In the genomic region with DNA sequence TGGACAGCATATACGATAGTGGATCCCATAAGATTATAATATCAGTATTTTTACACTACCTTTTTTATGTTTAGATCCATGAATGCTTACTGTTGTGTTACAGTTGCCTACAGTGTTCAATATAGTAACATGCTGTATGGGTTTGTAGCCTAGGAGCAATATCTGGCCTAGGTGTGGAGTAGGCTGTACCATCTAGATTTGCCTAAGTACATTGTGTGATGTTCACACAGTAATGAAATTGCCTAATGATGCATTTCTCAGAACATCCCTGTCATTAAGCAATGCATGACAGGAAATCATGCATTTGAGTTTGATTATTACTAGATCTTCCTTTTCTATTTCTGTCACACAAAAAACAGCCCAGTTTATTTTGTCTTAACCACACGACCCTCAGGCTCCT, we compare ENCODE assay signal across 15 cellular contexts. TPM values are rescaled to one million over a fixed set of nuclear protein-coding genes. Genes with fewer than 3 reads are reported as not detected.
DNase-seq lines count a peak whose midpoint lies in the region; ATAC-seq and TF ChIP-seq lines count a peak whose summit lies in the region.
"Had no signal": no experiment of that assay in that cellular context is flagged by ENCODE, and none has a peak within 500 bp of the region (broad histone marks: within the 10 kb centered on the region; RNA-seq: fewer than 3 reads in every experiment).

No MANE protein-coding gene starts in this region.

- ATAC-seq in IMR-90 (ENCODE audit: low read depth) (0 out of 2 replicates have a peak, but pooled peaks have one; percentile 14), RWPE2 (ENCODE audit: low read depth) (0 out of 3 replicates have a peak, but pooled peaks have one; percentile 34), GM19351 (IDR thresholded peaks at IDR 0.05; ENCODE audit: unreplicated experiment) (no peak), HG02938 (IDR thresholded peaks at IDR 0.05; ENCODE audit: unreplicated experiment) (no peak)
- peak; percentile 74 for ATAC-seq in stimulated activated effector memory CD8-positive, alpha-beta T cell treated with anti-CD3 and anti-CD28 coated beads, Interleukin-12 subunit alpha, Interleukin-12 subunit beta, amount 100 ng/mL, for 72 hours
- ATAC-seq: CD8-positive, alpha-beta T cell; HCT116; K562 had no signal

- H3K36me3 ChIP-seq in mammary epithelial cell (ENCODE audit: insufficient read depth, low read length) (peaks cover 9% of the 10 kb centered on the region), IMR-90 (ENCODE audit: control insufficient read depth, insufficient read depth, low read length) (peaks cover 8% of the 10 kb centered on the region), RWPE2 (ENCODE audit: low read depth) (peaks cover 20% of the 10 kb centered on the region)

- H3K79me1 ChIP-seq in IMR-90 (ENCODE audit: low read depth in 1 of 2, low read length in 2 of 2): no peaks in the 10 kb centered on the region; a peak in 1 of 4 replicates

- H2BK120ac ChIP-seq in IMR-90 (ENCODE audit: low read depth, low read length): no peak overlapping the region

- no peak for TF ChIP-seq RAD21 in IMR-90 (IDR thresholded peaks at IDR 0.05; ENCODE audit: low read length)

- H2BK20ac ChIP-seq in IMR-90 (ENCODE audit: low read depth, low read length): no peak overlapping the region

- H3K27ac ChIP-seq in mammary epithelial cell (ENCODE audit: insufficient read depth, low read depth, low read length): no peak overlapping the region
- H3K27ac ChIP-seq in IMR-90 (ENCODE audit: insufficient read depth, low read length): no peak overlapping the region
- no peak overlapping the region for H3K27ac ChIP-seq in RWPE2 (ENCODE audit: poor library complexity, severe bottlenecking)
- H3K27ac ChIP-seq: GM23248 had no signal

- POLR2A ChIA-PET in MCF 10A (lab: Yijun Ruan, JAX): interaction anchor here (0.6 to 2.4 kb wide), 3 partner anchors 14 to 275 kb away, joined by 3 to 11 read pairs (median 3); a partner anchor contains a TSS
- POLR2A ChIA-PET in IMR-90 (lab: Charles Lee; ENCODE audit: unreplicated experiment): no interaction called here

- H3K4me2 ChIP-seq in mammary epithelial cell (ENCODE audit: insufficient read depth, low read depth, low read length) (no peak overlapping the region), IMR-90 (ENCODE audit: low read depth, low read length) (no peak overlapping the region)

- H2AFZ ChIP-seq in mammary epithelial cell (ENCODE audit: low read depth, low read length) (no peak overlapping the region), IMR-90 (replicated peaks; ENCODE audit: low read length, poor library complexity) (no peak overlapping the region)
- H2AFZ ChIP-seq: GM23248 had no signal

- TF ChIP-seq CTCF in MCF 10A (IDR thresholded peaks at IDR 0.05; ENCODE audit: unreplicated experiment): no peak
- TF ChIP-seq CTCF in mammary epithelial cell (conservative IDR thresholded peaks at IDR 0.05 in 1 of 2, IDR thresholded peaks at IDR 0.05 in 1 of 2; ENCODE audit: extremely low read depth in 1 of 2, insufficient read depth in 1 of 2, low read depth in 1 of 2, low read length in 2 of 2): no peak
- TF ChIP-seq CTCF in IMR-90 (conservative IDR thresholded peaks at IDR 0.05; ENCODE audit: low read depth, low read length): no peak
- TF ChIP-seq CTCF in RWPE2 (IDR thresholded peaks at IDR 0.05; ENCODE audit: poor library complexity, severe bottlenecking): no peak

- H4K20me1 ChIP-seq in mammary epithelial cell (ENCODE audit: insufficient read depth, low read length): no peaks in the 10 kb centered on the region
- no peaks in the 10 kb centered on the region for H4K20me1 ChIP-seq in IMR-90 (ENCODE audit: insufficient read depth, low read length)

- in situ Hi-C loops in mammary epithelial cell (cut with MboI; ENCODE audit: low sequenced_read_pairs in 2 of 2) (loop anchor here in 1 of 2 donors (25.0 kb wide), 1 partner anchor 146 kb away; no protein-coding TSS in a partner anchor), IMR-90 (cut with MboI; ENCODE audit: low sequenced_read_pairs) (loop anchor here (25.0 kb wide), 2 partner anchors 446 to 646 kb away; a partner anchor contains a TSS)

- H4K8ac ChIP-seq in IMR-90 (ENCODE audit: low read depth in 2 of 2, low read length in 2 of 2): no peak overlapping the region

- 87% methylated on average over 2 of the region's 2 CpGs for WGBS in mammary epithelial cell (ENCODE audit: low coverage, missing lambda C conversion rate)
- WGBS in IMR-90 (ENCODE audit: extremely low coverage in 2 of 2, insufficient read length in 1 of 2), 2 experiments: no CpG with 5 or more reads among the region's 2 CpGs

- H3K18ac ChIP-seq in IMR-90 (ENCODE audit: low read depth, low read length): no peak overlapping the region

- H3K9ac ChIP-seq in mammary epithelial cell (ENCODE audit: insufficient read depth, low read length) (no peak overlapping the region), IMR-90 (ENCODE audit: low read depth, low read length) (no peak overlapping the region)
- H3K9ac ChIP-seq: GM23248 had no signal

- no peak overlapping the region for H3K23ac ChIP-seq in IMR-90 (ENCODE audit: low read depth, low read length)

- dilution Hi-C loops in mammary epithelial cell (cut with HindIII; ENCODE audit: low sequenced_read_pairs): no loop called here
- dilution Hi-C loops in IMR-90 (cut with HindIII; ENCODE audit: low sequenced_read_pairs, unreplicated experiment): no loop called here

- no peak overlapping the region for H3K4me3 ChIP-seq in mammary epithelial cell (replicated peaks in 1 of 3; ENCODE audit: insufficient read depth in 1 of 3, low read depth in 2 of 3, low read length in 3 of 3)
- no peak overlapping the region for H3K4me3 ChIP-seq in IMR-90 (ENCODE audit: insufficient read depth, low read depth, low read length)
- no peak overlapping the region for H3K4me3 ChIP-seq in RWPE2 (ENCODE audit: severe bottlenecking)
- H3K4me3 ChIP-seq: GM23248, K562 had no signal

- no peak overlapping the region for H4K91ac ChIP-seq in IMR-90 (ENCODE audit: insufficient read depth, low read depth, low read length)

- no peak overlapping the region for H2BK15ac ChIP-seq in IMR-90 (ENCODE audit: low read depth, low read length)

- H3K4me1 ChIP-seq in mammary epithelial cell (ENCODE audit: insufficient read depth, low read length): no peaks in the 10 kb centered on the region
- no peaks in the 10 kb centered on the region for H3K4me1 ChIP-seq in IMR-90 (ENCODE audit: control insufficient read depth, insufficient read depth, low read length)
- no peaks in the 10 kb centered on the region for H3K4me1 ChIP-seq in RWPE2 (ENCODE audit: insufficient read depth, poor library complexity, severe bottlenecking)

- TF ChIP-seq POLR2A in IMR-90 (IDR thresholded peaks at IDR 0.05; ENCODE audit: low read depth, low read length): no peak

- H2AK9ac ChIP-seq in IMR-90 (replicated peaks; ENCODE audit: low read depth, low read length, poor library complexity): no peak overlapping the region

- H2BK5ac ChIP-seq in IMR-90 (ENCODE audit: low read depth, low read length, poor library complexity, severe bottlenecking): no peak overlapping the region

- BruUV-seq in MCF 10A (replicated peaks; lab: Mats Ljungman, UMichigan) (no TSS peak), mammary epithelial cell (replicated peaks; lab: Mats Ljungman, UMichigan) (no TSS peak), IMR-90 (replicated peaks; lab: Mats Ljungman, UMichigan) (no TSS peak)

- H3K27ac Mint-ChIP-seq in MCF 10A (ENCODE audit: low read depth, unreplicated experiment): peak overlapping the region; percentile 70
- no peak overlapping the region for H3K27ac Mint-ChIP-seq in stimulated activated effector memory CD8-positive, alpha-beta T cell treated with anti-CD3 and anti-CD28 coated beads, Interleukin-12 subunit alpha, Interleukin-12 subunit beta, amount 100 ng/mL, for 72 hours
- H3K27ac Mint-ChIP-seq: CD8-positive, alpha-beta T cell had no signal

- no peak overlapping the region for H3K14ac ChIP-seq in IMR-90 (replicated peaks; ENCODE audit: low read depth, low read length)

- H3K9me3 ChIP-seq in mammary epithelial cell (replicated peaks; ENCODE audit: insufficient read depth, low read length): no peaks in the 10 kb centered on the region
- no peaks in the 10 kb centered on the region for H3K9me3 ChIP-seq in IMR-90 (ENCODE audit: control insufficient read depth, insufficient read depth, low read length)
- H3K9me3 ChIP-seq in RWPE2 (ENCODE audit: severe bottlenecking): no peaks in the 10 kb centered on the region

- no peak overlapping the region for H3K56ac ChIP-seq in IMR-90 (ENCODE audit: extremely low read depth, insufficient read depth, low read length)

- peaks cover 7% of the 10 kb centered on the region for H3K4me1 Mint-ChIP-seq in MCF 10A (ENCODE audit: insufficient read depth, unreplicated experiment)
- H3K4me1 Mint-ChIP-seq in stimulated activated effector memory CD8-positive, alpha-beta T cell treated with anti-CD3 and anti-CD28 coated beads, Interleukin-12 subunit alpha, Interleukin-12 subunit beta, amount 100 ng/mL, for 72 hours: peaks cover 6% of the 10 kb centered on the region

- no peak overlapping the region for H3K4ac ChIP-seq in IMR-90 (ENCODE audit: low read depth, low read length)

- no peaks in the 10 kb centered on the region for H3K9me3 Mint-ChIP-seq in MCF 10A (ENCODE audit: unreplicated experiment)
- no peaks in the 10 kb centered on the region for H3K9me3 Mint-ChIP-seq in stimulated activated effector memory CD8-positive, alpha-beta T cell treated with anti-CD3 and anti-CD28 coated beads, Interleukin-12 subunit alpha, Interleukin-12 subunit beta, amount 100 ng/mL, for 72 hours
- H3K9me3 Mint-ChIP-seq: CD8-positive, alpha-beta T cell had no signal

- H3K27me3 Mint-ChIP-seq in MCF 10A (ENCODE audit: insufficient read depth, unreplicated experiment): no peaks in the 10 kb centered on the region

- no peak overlapping the region for H3K4me3 Mint-ChIP-seq in MCF 10A (ENCODE audit: unreplicated experiment)
- H3K4me3 Mint-ChIP-seq in stimulated activated effector memory CD8-positive, alpha-beta T cell treated with anti-CD3 and anti-CD28 coated beads, Interleukin-12 subunit alpha, Interleukin-12 subunit beta, amount 100 ng/mL, for 72 hours: no peak overlapping the region
- H3K4me3 Mint-ChIP-seq: CD8-positive, alpha-beta T cell had no signal

- intact Hi-C loops in MCF 10A (cut with micrococcal nuclease) (no loop called here), mammary epithelial cell (cut with micrococcal nuclease) (no loop called here), IMR-90 (cut with micrococcal nuclease) (no loop called here)

- CTCF ChIA-PET in MCF 10A (lab: Yijun Ruan, JAX): no interaction called here
- CTCF ChIA-PET in mammary epithelial cell (lab: Charles Lee; ENCODE audit: low non-redundant PET): no interaction called here
- CTCF ChIA-PET in IMR-90 (lab: Yijun Ruan, JAX): no interaction called here

- H4K5ac ChIP-seq in IMR-90 (ENCODE audit: low read depth, low read length): no peak overlapping the region

- no peak overlapping the region for H2AK5ac ChIP-seq in IMR-90 (ENCODE audit: low read depth, low read length)

- no peaks in the 10 kb centered on the region for H3K79me2 ChIP-seq in mammary epithelial cell (ENCODE audit: insufficient read depth, low read length)

- no peaks in the 10 kb centered on the region for H3K9me1 ChIP-seq in IMR-90 (ENCODE audit: insufficient read depth, low read length)

- H3K36me3 Mint-ChIP-seq in MCF 10A (ENCODE audit: insufficient read depth, unreplicated experiment): peaks cover 23% of the 10 kb centered on the region
- H3K36me3 Mint-ChIP-seq in stimulated activated effector memory CD8-positive, alpha-beta T cell treated with anti-CD3 and anti-CD28 coated beads, Interleukin-12 subunit alpha, Interleukin-12 subunit beta, amount 100 ng/mL, for 72 hours: peaks cover 25% of the 10 kb centered on the region

- no peaks in the 10 kb centered on the region for H3K27me3 ChIP-seq in mammary epithelial cell (ENCODE audit: insufficient read depth, low read length)
- no peaks in the 10 kb centered on the region for H3K27me3 ChIP-seq in IMR-90 (ENCODE audit: control insufficient read depth, insufficient read depth, low read length)
- H3K27me3 ChIP-seq in RWPE2 (ENCODE audit: insufficient read depth, poor library complexity, severe bottlenecking): no peaks in the 10 kb centered on the region

- DNase-seq in MCF 10A (ENCODE audit: unreplicated experiment): no peak
- DNase-seq in mammary epithelial cell: no peak
- DNase-seq in IMR-90: no peak
- DNase-seq in RWPE2 (ENCODE audit: low spot score): no peak
- DNase-seq in stimulated activated effector memory CD8-positive, alpha-beta T cell treated with anti-CD3 and anti-CD28 coated beads, Interleukin-12 subunit alpha, Interleukin-12 subunit beta, amount 100 ng/mL, for 72 hours (ENCODE audit: low spot score in 2 of 2): no peak
- no peak for DNase-seq in activated naive CD4-positive, alpha-beta T cell treated with Interleukin-2 at 50 U/mL for 16 hours
- DNase-seq: CD8-positive, alpha-beta T cell; GM23248; NCI-H1092; NCI-H2081 treated with DMSO at 0.1 percent for 48 hours; NCI-H510A treated with DMSO at 0.1 percent for 48 hours had no signal

RNA-seq across cellular contexts. Expression of a gene that starts 14.5 kb away (rescaled TPM):
- 137 and 171 TPM in 2 replicates for total RNA-seq in MCF 10A (2022)
- 100 to 1,000 TPM in 1 of 2 donors, 10 to 100 TPM in 1; 67.5 to 154 TPM for total RNA-seq in mammary epithelial cell
- 77.3 TPM for polyA plus RNA-seq in mammary epithelial cell
- polyA minus RNA-seq in mammary epithelial cell: 25.3 TPM
- 38.2 and 85.0 TPM in 2 replicates for total RNA-seq in IMR-90 (2012; rRNA removed)
- 65.6 and 76.5 TPM in 2 replicates for polyA plus RNA-seq in IMR-90 (2012; rRNA removed)
- 7.2 and 7.8 TPM in 2 replicates for polyA plus RNA-seq in IMR-90 (2012; cell fraction: cytosol; rRNA removed)
- 41.4 and 59.8 TPM in 2 replicates for polyA plus RNA-seq in IMR-90 (2012; cell fraction: nucleus; rRNA removed; ENCODE audit: low replicate concordance)

RNA-seq across cellular contexts. Expression of a gene that starts 15.5 kb away (rescaled TPM):
- total RNA-seq in MCF 10A (2022) (592 and 646 TPM in 2 replicates), mammary epithelial cell (100 to 1,000 TPM in 1 of 2 donors, 10 to 100 TPM in 1; 62.0 to 506 TPM), IMR-90 (2012; rRNA removed) (49.3 and 118 TPM in 2 replicates)
- polyA plus RNA-seq in mammary epithelial cell (291 TPM), IMR-90 (2012; rRNA removed) (417 and 515 TPM in 2 replicates)
- 260 TPM for polyA minus RNA-seq in mammary epithelial cell
- polyA plus RNA-seq in IMR-90 (2012; cell fraction: cytosol; rRNA removed): 51.3 and 57.4 TPM in 2 replicates
- 46.0 and 266 TPM in 2 replicates for polyA plus RNA-seq in IMR-90 (2012; cell fraction: nucleus; rRNA removed; ENCODE audit: low replicate concordance)

Comparison
In these comparisons a context has a peak if more than half of its experiments do, and no peak if none do; other contexts are left out.
1. ATAC-seq: peak in IMR-90 (single experiment), RWPE2 (single experiment) and stimulated activated effector memory CD8-positive, alpha-beta T cell treated with anti-CD3 and anti-CD28 coated beads, Interleukin-12 subunit alpha, Interleukin-12 subunit beta, amount 100 ng/mL, for 72 hours (single experiment); none in GM19351 (single experiment) and HG02938 (single experiment).